Comparison of ENCODE assay signal across 19 cellular contexts in the genomic region with DNA sequence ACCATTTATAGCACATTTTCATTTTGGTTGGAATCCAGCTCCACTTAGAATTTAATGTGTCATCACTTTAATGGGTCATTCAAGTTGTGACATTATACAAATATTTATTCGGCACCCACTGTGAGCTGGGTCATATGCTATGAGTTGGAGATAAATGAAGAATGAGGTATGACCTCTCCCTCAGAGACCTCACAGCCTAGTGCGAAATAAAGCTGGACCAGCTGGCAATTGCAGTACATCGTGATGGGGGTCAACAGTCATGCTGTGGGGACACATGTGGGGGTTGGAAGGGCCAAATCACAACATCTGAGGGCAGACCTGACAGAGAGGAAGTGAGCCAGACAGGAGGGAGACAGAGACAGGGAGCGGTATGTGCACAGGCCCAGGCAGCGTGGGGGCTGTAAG.
DNase-seq lines count a peak whose midpoint lies in the region; ATAC-seq, FAIRE-seq and TF ChIP-seq lines count a peak whose summit lies in the region.
"Had no signal": no experiment of that assay in that cellular context is flagged by ENCODE, and none has a peak within 500 bp of the region (broad histone marks: within the 10 kb centered on the region; RNA-seq: fewer than 3 reads in every experiment).

No MANE protein-coding gene starts in this region.

- no peaks in the 10 kb centered on the region for H3K36me3 Mint-ChIP-seq in astrocyte (ENCODE audit: low read depth, unreplicated experiment)
- no peaks in the 10 kb centered on the region for H3K36me3 Mint-ChIP-seq in T-cell
- H3K36me3 Mint-ChIP-seq: activated naive CD4-positive, alpha-beta T cell treated with anti-CD3 and anti-CD28 coated beads, Interleukin-2, amount 50 U/mL, for 24 hours had no signal

- ATAC-seq in GM21529 (IDR thresholded peaks at IDR 0.05; ENCODE audit: unreplicated experiment): no peak
- no peak for ATAC-seq in sciatic nerve
- no peak for ATAC-seq in T-cell (replicated peaks in 1 of 4)

- H3K27ac Mint-ChIP-seq in astrocyte (ENCODE audit: unreplicated experiment) (peak overlapping the region; percentile 87), T-cell (no peak overlapping the region)
- H3K27ac Mint-ChIP-seq: activated CD4-positive, alpha-beta T cell treated with anti-CD3 and anti-CD28 coated beads, Interleukin-2, amount 10 ng/mL, durations not matched to agents 7 days and 5 days; activated naive CD4-positive, alpha-beta T cell treated with anti-CD3 and anti-CD28 coated beads, Interleukin-2, amount 50 U/mL, for 24 hours had no signal

- no peak overlapping the region for H3K9ac ChIP-seq in astrocyte (ENCODE audit: low read length)

- FAIRE-seq in astrocyte (lab: Jason Lieb, UNC): no peak

- H4K20me1 ChIP-seq in astrocyte (ENCODE audit: insufficient read depth, low read length): no peaks in the 10 kb centered on the region

- H3K79me2 ChIP-seq in astrocyte (ENCODE audit: insufficient read depth, low read length): no peaks in the 10 kb centered on the region

- H3K9me3 Mint-ChIP-seq in astrocyte (ENCODE audit: unreplicated experiment): no peaks in the 10 kb centered on the region
- no peaks in the 10 kb centered on the region for H3K9me3 Mint-ChIP-seq in T-cell
- H3K9me3 Mint-ChIP-seq: activated CD4-positive, alpha-beta T cell treated with anti-CD3 and anti-CD28 coated beads, Interleukin-2, amount 10 ng/mL, durations not matched to agents 7 days and 5 days; activated naive CD4-positive, alpha-beta T cell treated with anti-CD3 and anti-CD28 coated beads, Interleukin-2, amount 50 U/mL, for 24 hours had no signal

- H3K27me3 Mint-ChIP-seq in astrocyte (ENCODE audit: low read depth, unreplicated experiment) (no peaks in the 10 kb centered on the region), T-cell (peaks cover 4 to 13% of the 10 kb centered on the region in 2 donors)
- H3K27me3 Mint-ChIP-seq: activated CD4-positive, alpha-beta T cell treated with anti-CD3 and anti-CD28 coated beads, Interleukin-2, amount 10 ng/mL, durations not matched to agents 7 days and 5 days had no signal

- H3K4me3 Mint-ChIP-seq in astrocyte (ENCODE audit: unreplicated experiment) (no peak overlapping the region), T-cell (no peak overlapping the region)
- H3K4me3 Mint-ChIP-seq: activated CD4-positive, alpha-beta T cell treated with anti-CD3 and anti-CD28 coated beads, Interleukin-2, amount 10 ng/mL, durations not matched to agents 7 days and 5 days; activated naive CD4-positive, alpha-beta T cell treated with anti-CD3 and anti-CD28 coated beads, Interleukin-2, amount 50 U/mL, for 24 hours had no signal

- POLR2A ChIA-PET in T-cell (lab: Charles Lee): no interaction called here

- no peaks in the 10 kb centered on the region for H3K36me3 ChIP-seq in astrocyte (ENCODE audit: insufficient read depth, low read length)
- H3K36me3 ChIP-seq: SJCRH30, thyroid gland had no signal

- H3K4me3 ChIP-seq in astrocyte (ENCODE audit: insufficient read depth, low read depth, low read length): no peak overlapping the region
- H3K4me3 ChIP-seq: SJCRH30, thyroid gland had no signal

- CTCF ChIA-PET in T-cell (lab: Charles Lee): no interaction called here

- no peaks in the 10 kb centered on the region for H3K9me3 ChIP-seq in astrocyte (ENCODE audit: insufficient read depth, low read depth, low read length)
- H3K9me3 ChIP-seq: thyroid gland had no signal

- H3K4me1 Mint-ChIP-seq in astrocyte (ENCODE audit: low read depth, unreplicated experiment): peaks cover 36% of the 10 kb centered on the region
- H3K4me1 Mint-ChIP-seq in T-cell: no peaks in the 10 kb centered on the region
- H3K4me1 Mint-ChIP-seq: activated CD4-positive, alpha-beta T cell treated with anti-CD3 and anti-CD28 coated beads, Interleukin-2, amount 10 ng/mL, durations not matched to agents 7 days and 5 days; activated naive CD4-positive, alpha-beta T cell treated with anti-CD3 and anti-CD28 coated beads, Interleukin-2, amount 50 U/mL, for 24 hours had no signal

- peak; percentile 35 for DNase-seq in LHCN-M2 (ENCODE audit: low read depth)
- DNase-seq in astrocyte (ENCODE audit: low read depth): peak; percentile 48
- peak; percentile 56 for DNase-seq in islet precursor cell
- peak; percentile 72 for DNase-seq in smooth muscle cell of the brain vasculature (ENCODE audit: low read depth, low spot score)
- no peak for DNase-seq in sciatic nerve (ENCODE audit: low spot score)
- no peak for DNase-seq in T-cell
- no peak for DNase-seq in NAMALWA (ENCODE audit: low spot score)
- DNase-seq: activated CD4-positive, alpha-beta T cell treated with anti-CD3 and anti-CD28 coated beads, Interleukin-2, amount 10 ng/mL, durations not matched to agents 7 days and 5 days; C1 segment of cervical spinal cord; caudate nucleus; DMS79; midbrain; MV-4-11; occipital lobe; SJCRH30; T1000; thyroid gland had no signal

- intact Hi-C loops in sciatic nerve (cut with DNase I): no loop called here

- H3K4me2 ChIP-seq in astrocyte (ENCODE audit: low read length): peak overlapping the region; percentile 54

- no peak for TF ChIP-seq CTCF in astrocyte (IDR thresholded peaks at IDR 0.05; ENCODE audit: insufficient read depth, low read depth, low read length)

- H3K27ac ChIP-seq in astrocyte (ENCODE audit: low read depth, low read length): peak overlapping the region; percentile 24
- H3K27ac ChIP-seq: SJCRH30, thyroid gland had no signal

- no peak overlapping the region for H2AFZ ChIP-seq in astrocyte (ENCODE audit: low read depth, low read length)

- H3K4me1 ChIP-seq in astrocyte (ENCODE audit: insufficient read depth, low read length): peaks cover 6% of the 10 kb centered on the region

- H3K27me3 ChIP-seq in astrocyte (ENCODE audit: insufficient read depth, low read length): peaks cover 5% of the 10 kb centered on the region
- H3K27me3 ChIP-seq: SJCRH30, thyroid gland had no signal

Comparison
In these comparisons a context has a peak if more than half of its experiments do, and no peak if none do; other contexts are left out.
1. DNase-seq: peak in LHCN-M2 (single experiment), astrocyte (single experiment), islet precursor cell (single experiment) and smooth muscle cell of the brain vasculature (single experiment); none in sciatic nerve (single experiment), T-cell (0 of 34) and NAMALWA (single experiment).